9 cellular contexts compared by ENCODE assay signal in genomic region chr22:23248583-23248982, GRCh38.
DNase-seq lines count a peak whose midpoint lies in the region; ATAC-seq, FAIRE-seq and TF ChIP-seq lines count a peak whose summit lies in the region.
"Had no signal": no experiment of that assay in that cellular context is flagged by ENCODE, and none has a peak within 500 bp of the region (broad histone marks: within the 10 kb centered on the region; RNA-seq: fewer than 3 reads in every experiment).

No MANE protein-coding gene starts in this region.

- no peak overlapping the region for H2BK120ac ChIP-seq in IMR-90 (ENCODE audit: low read depth, low read length)

- H3K14ac ChIP-seq in IMR-90 (replicated peaks; ENCODE audit: low read depth, low read length) = no peak overlapping the region

- H3K9me1 ChIP-seq in IMR-90 (ENCODE audit: insufficient read depth, low read length) = peaks cover 33% of the 10 kb centered on the region

- H3K36me3 ChIP-seq in CD8-positive, alpha-beta memory T cell (ENCODE audit: insufficient read depth, low read length) = no peaks in the 10 kb centered on the region
- H3K36me3 ChIP-seq in IMR-90 (ENCODE audit: control insufficient read depth, insufficient read depth, low read length) (peaks cover under 1% of the 10 kb centered on the region; the same call in 1 of the 2 replicates), astrocyte (ENCODE audit: insufficient read depth, low read length) (no peaks in the 10 kb centered on the region), lung (ENCODE audit: control insufficient read depth in 2 of 2, insufficient read depth in 2 of 2, low read length in 2 of 2) (no peaks in the 10 kb centered on the region), adrenal gland (replicated peaks in 1 of 2) (no peaks in the 10 kb centered on the region)
- no peaks in the 10 kb centered on the region for H3K36me3 ChIP-seq in CD8-positive, alpha-beta T cell (ENCODE audit: insufficient read depth, low read length)

- POLR2A ChIA-PET in CD8-positive, alpha-beta memory T cell (lab: Charles Lee) = interaction anchor here (0.6 kb wide), 1 partner anchor 42 kb away, joined by 3 read pairs; no protein-coding TSS in a partner anchor
- POLR2A ChIA-PET in IMR-90 (lab: Charles Lee; ENCODE audit: unreplicated experiment) = no interaction called here
- POLR2A ChIA-PET in CD8-positive, alpha-beta T cell (lab: Charles Lee) = interaction anchor here (0.5 kb wide), 1 partner anchor 49 kb away, joined by 3 read pairs; no protein-coding TSS in a partner anchor

- no peak overlapping the region for H2BK15ac ChIP-seq in IMR-90 (ENCODE audit: low read depth, low read length)

- H3K27me3 Mint-ChIP-seq in CD8-positive, alpha-beta memory T cell = no peaks in the 10 kb centered on the region
- H3K27me3 Mint-ChIP-seq in astrocyte (ENCODE audit: low read depth, unreplicated experiment) = no peaks in the 10 kb centered on the region
- H3K27me3 Mint-ChIP-seq in CD8-positive, alpha-beta T cell (ENCODE audit: low read depth) = no peaks in the 10 kb centered on the region
- H3K27me3 Mint-ChIP-seq: dendritic cell treated with granulocyte-macrophage colony-stimulating factor and Interleukin-4, amounts not matched to agents 40 ng/mL and 50 ng/mL, for 4 days had no signal

- H3K4me1 ChIP-seq in CD8-positive, alpha-beta memory T cell (ENCODE audit: insufficient read depth, low read length) = peaks cover 64% of the 10 kb centered on the region
- H3K4me1 ChIP-seq in IMR-90 (ENCODE audit: control insufficient read depth, insufficient read depth, low read length) (peaks cover 14% of the 10 kb centered on the region), astrocyte (ENCODE audit: insufficient read depth, low read length) (peaks cover 23% of the 10 kb centered on the region), lung (ENCODE audit: control insufficient read depth in 2 of 2, insufficient read depth in 2 of 2, low read length in 2 of 2) (peaks cover 0 to 28% of the 10 kb centered on the region in 2 donors), adrenal gland (replicated peaks in 1 of 2) (peaks cover 26 to 45% of the 10 kb centered on the region in 2 donors)
- H3K4me1 ChIP-seq in CD8-positive, alpha-beta T cell (ENCODE audit: insufficient read depth, low read length) = peaks cover 70% of the 10 kb centered on the region

- no peak overlapping the region for H4K91ac ChIP-seq in IMR-90 (ENCODE audit: insufficient read depth, low read depth, low read length)

- H2BK5ac ChIP-seq in IMR-90 (ENCODE audit: low read depth, low read length, poor library complexity, severe bottlenecking) = no peak overlapping the region

- ATAC-seq in IMR-90 (ENCODE audit: low read depth) (peak; percentile 87), lung (ENCODE audit: insufficient read depth, low FRiP score) (peak; percentile 35), HG02642 (IDR thresholded peaks at IDR 0.05; ENCODE audit: poor library complexity, unreplicated experiment) (no peak)
- ATAC-seq in CD8-positive, alpha-beta T cell = no peak

- H3K9ac ChIP-seq in IMR-90 (ENCODE audit: low read depth, low read length) (no peak overlapping the region), astrocyte (ENCODE audit: low read length) (no peak overlapping the region)

- TF ChIP-seq POLR2A in IMR-90 (IDR thresholded peaks at IDR 0.05; ENCODE audit: low read depth, low read length) (no peak), adrenal gland (IDR thresholded peaks at IDR 0.05) (no peak)

- H3K36me3 Mint-ChIP-seq in CD8-positive, alpha-beta memory T cell = peaks cover 0 to 12% (median 0%) of the 10 kb centered on the region in 3 donors
- H3K36me3 Mint-ChIP-seq in astrocyte (ENCODE audit: low read depth, unreplicated experiment) = peaks cover 5% of the 10 kb centered on the region
- peaks cover 4% of the 10 kb centered on the region for H3K36me3 Mint-ChIP-seq in CD8-positive, alpha-beta T cell

- H4K8ac ChIP-seq in IMR-90 (ENCODE audit: low read depth in 2 of 2, low read length in 2 of 2) = no peak overlapping the region

- no peak overlapping the region for H3K23ac ChIP-seq in IMR-90 (ENCODE audit: low read depth, low read length)

- no peak overlapping the region for H2BK20ac ChIP-seq in IMR-90 (ENCODE audit: low read depth, low read length)

- H2AK9ac ChIP-seq in IMR-90 (replicated peaks; ENCODE audit: low read depth, low read length, poor library complexity) = peak overlapping the region; percentile 76

- H3K18ac ChIP-seq in IMR-90 (ENCODE audit: low read depth, low read length) = no peak overlapping the region

- H3K4me3 ChIP-seq in CD8-positive, alpha-beta memory T cell (ENCODE audit: low read length) = no peak overlapping the region
- H3K4me3 ChIP-seq in IMR-90 (ENCODE audit: insufficient read depth, low read depth, low read length) (no peak overlapping the region), astrocyte (ENCODE audit: insufficient read depth, low read depth, low read length) (no peak overlapping the region), lung (no peak overlapping the region), adrenal gland (no peak overlapping the region)
- H3K4me3 ChIP-seq in CD8-positive, alpha-beta T cell (ENCODE audit: low read depth, low read length) = no peak overlapping the region

- H3K4me2 ChIP-seq in IMR-90 (ENCODE audit: low read depth, low read length) = no peak overlapping the region
- no peak overlapping the region for H3K4me2 ChIP-seq in astrocyte (ENCODE audit: low read length)

- no peak for FAIRE-seq in astrocyte (lab: Jason Lieb, UNC)

- peak overlapping the region in 3 of 7 donors; percentile 25 to 54 (median 32) for H3K4me3 Mint-ChIP-seq in CD8-positive, alpha-beta memory T cell
- no peak overlapping the region for H3K4me3 Mint-ChIP-seq in astrocyte (ENCODE audit: unreplicated experiment)
- H3K4me3 Mint-ChIP-seq in CD8-positive, alpha-beta T cell = no peak overlapping the region
- H3K4me3 Mint-ChIP-seq: dendritic cell treated with granulocyte-macrophage colony-stimulating factor and Interleukin-4, amounts not matched to agents 40 ng/mL and 50 ng/mL, for 4 days had no signal

- intact Hi-C loops in IMR-90 (cut with micrococcal nuclease) = no loop called here
- intact Hi-C loops in CD8-positive, alpha-beta T cell (cut with DNase I, micrococcal nuclease) = no loop called here
- intact Hi-C loops in adrenal gland (cut with DNase I) = no loop called here

- dilution Hi-C loops in IMR-90 (cut with HindIII; ENCODE audit: low sequenced_read_pairs, unreplicated experiment) = no loop called here

- 80% methylated on average over 1 of the region's 2 CpGs; no CpG with 5 or more reads in 1 of the 2 experiments for WGBS in IMR-90 (ENCODE audit: extremely low coverage in 2 of 2, insufficient read length in 1 of 2), 2 experiments
- 57 to 73% methylated on average over 2 of the region's 2 CpGs for WGBS in lung, 2 donors
- WGBS in adrenal gland, 4 donors = 76 to 100% (median 88%) methylated on average over 2 of the region's 2 CpGs

- H3K27me3 ChIP-seq in CD8-positive, alpha-beta memory T cell (ENCODE audit: insufficient read depth, low read length, poor library complexity, severe bottlenecking) = no peaks in the 10 kb centered on the region
- H3K27me3 ChIP-seq in IMR-90 (ENCODE audit: control insufficient read depth, insufficient read depth, low read length) (no peaks in the 10 kb centered on the region), astrocyte (ENCODE audit: insufficient read depth, low read length) (no peaks in the 10 kb centered on the region), lung (ENCODE audit: control insufficient read depth, insufficient read depth) (no peaks in the 10 kb centered on the region), adrenal gland (no peaks in the 10 kb centered on the region)
- H3K27me3 ChIP-seq in CD8-positive, alpha-beta T cell (ENCODE audit: insufficient read depth, low read length) = no peaks in the 10 kb centered on the region

- H3K9me3 Mint-ChIP-seq in CD8-positive, alpha-beta memory T cell = no peaks in the 10 kb centered on the region
- no peaks in the 10 kb centered on the region for H3K9me3 Mint-ChIP-seq in astrocyte (ENCODE audit: unreplicated experiment)
- no peaks in the 10 kb centered on the region for H3K9me3 Mint-ChIP-seq in CD8-positive, alpha-beta T cell
- H3K9me3 Mint-ChIP-seq: dendritic cell treated with granulocyte-macrophage colony-stimulating factor and Interleukin-4, amounts not matched to agents 40 ng/mL and 50 ng/mL, for 4 days had no signal

- BruUV-seq in IMR-90 (replicated peaks; lab: Mats Ljungman, UMichigan) = no TSS peak

- peaks cover 48 to 74% (median 52%) of the 10 kb centered on the region in 3 donors for H3K4me1 Mint-ChIP-seq in CD8-positive, alpha-beta memory T cell
- peaks cover 31% of the 10 kb centered on the region for H3K4me1 Mint-ChIP-seq in astrocyte (ENCODE audit: low read depth, unreplicated experiment)
- H3K4me1 Mint-ChIP-seq in CD8-positive, alpha-beta T cell (ENCODE audit: low read depth) = peaks cover 58% of the 10 kb centered on the region

- H4K20me1 ChIP-seq in IMR-90 (ENCODE audit: insufficient read depth, low read length) (peaks cover 46% of the 10 kb centered on the region), astrocyte (ENCODE audit: insufficient read depth, low read length) (peaks cover 94% of the 10 kb centered on the region)

- peak overlapping the region; percentile 28; the same call in 1 of the 2 replicates for H3K4ac ChIP-seq in IMR-90 (ENCODE audit: low read depth, low read length)

- peak overlapping the region in 6 of 8 donors; percentile 38 to 85 (median 50) for H3K27ac Mint-ChIP-seq in CD8-positive, alpha-beta memory T cell
- no peak overlapping the region for H3K27ac Mint-ChIP-seq in astrocyte (ENCODE audit: unreplicated experiment)
- H3K27ac Mint-ChIP-seq in CD8-positive, alpha-beta T cell = no peak overlapping the region
- H3K27ac Mint-ChIP-seq: dendritic cell treated with granulocyte-macrophage colony-stimulating factor and Interleukin-4, amounts not matched to agents 40 ng/mL and 50 ng/mL, for 4 days had no signal

- TF ChIP-seq CTCF in IMR-90 (conservative IDR thresholded peaks at IDR 0.05; ENCODE audit: low read depth, low read length) (no peak), astrocyte (IDR thresholded peaks at IDR 0.05; ENCODE audit: insufficient read depth, low read depth, low read length) (no peak), lung (IDR thresholded peaks at IDR 0.05; ENCODE audit: control extremely low read depth, extremely low read depth) (no peak), adrenal gland (IDR thresholded peaks at IDR 0.05) (no peak)
- no peak for TF ChIP-seq CTCF in CD8-positive, alpha-beta T cell (IDR thresholded peaks at IDR 0.05)

- in situ Hi-C loops in IMR-90 (cut with MboI; ENCODE audit: low sequenced_read_pairs) = no loop called here

- H3K56ac ChIP-seq in IMR-90 (ENCODE audit: extremely low read depth, insufficient read depth, low read length) = no peak overlapping the region

- no peak overlapping the region for H2AK5ac ChIP-seq in IMR-90 (ENCODE audit: low read depth, low read length)

- no peak for DNase-seq in CD8-positive, alpha-beta memory T cell
- DNase-seq in IMR-90 = peak; percentile 63
- DNase-seq in astrocyte (ENCODE audit: low read depth) = peak; percentile 44
- DNase-seq in lung (ENCODE audit: low spot score) = peak; percentile 62
- no peak for DNase-seq in NK-92 treated with Interleukin-12 subunit alpha and Interleukin-12 subunit beta, amount 100 ng/mL, for 24 hours (lab: John Stamatoyannopoulos, UW)
- DNase-seq in CD8-positive, alpha-beta T cell = no peak
- DNase-seq in adrenal gland = no peak

- TF ChIP-seq RAD21 in IMR-90 (IDR thresholded peaks at IDR 0.05; ENCODE audit: low read length) = no peak

- H2AFZ ChIP-seq in IMR-90 (replicated peaks; ENCODE audit: low read length, poor library complexity) (peak overlapping the region; percentile 8), astrocyte (ENCODE audit: low read depth, low read length) (no peak overlapping the region)

- peaks cover 62% of the 10 kb centered on the region for H3K79me2 ChIP-seq in astrocyte (ENCODE audit: insufficient read depth, low read length)

- H3K9me3 ChIP-seq in CD8-positive, alpha-beta memory T cell (ENCODE audit: low read length) = no peaks in the 10 kb centered on the region
- H3K9me3 ChIP-seq in IMR-90 (ENCODE audit: control insufficient read depth, insufficient read depth, low read length) (no peaks in the 10 kb centered on the region), astrocyte (ENCODE audit: insufficient read depth, low read depth, low read length) (no peaks in the 10 kb centered on the region), lung (ENCODE audit: control insufficient read depth in 2 of 2, insufficient read depth in 1 of 2, low read length in 1 of 2) (no peaks in the 10 kb centered on the region), adrenal gland (replicated peaks in 1 of 3) (no peaks in the 10 kb centered on the region)
- H3K9me3 ChIP-seq in CD8-positive, alpha-beta T cell (ENCODE audit: low read length) = no peaks in the 10 kb centered on the region

- H4K5ac ChIP-seq in IMR-90 (ENCODE audit: low read depth, low read length) = no peak overlapping the region

- peaks cover 30 to 85% of the 10 kb centered on the region in 2 experiments for H3K79me1 ChIP-seq in IMR-90 (ENCODE audit: low read depth in 1 of 2, low read length in 2 of 2)

- CTCF ChIA-PET in CD8-positive, alpha-beta memory T cell (lab: Charles Lee) = no interaction called here
- CTCF ChIA-PET in IMR-90 (lab: Yijun Ruan, JAX) = no interaction called here
- CTCF ChIA-PET in CD8-positive, alpha-beta T cell (lab: Charles Lee) = no interaction called here

- peak overlapping the region; percentile 13 for H3K27ac ChIP-seq in CD8-positive, alpha-beta memory T cell (ENCODE audit: low read depth, low read length)
- H3K27ac ChIP-seq in IMR-90 (ENCODE audit: insufficient read depth, low read length) = no peak overlapping the region
- H3K27ac ChIP-seq in astrocyte (ENCODE audit: low read depth, low read length) = no peak overlapping the region
- H3K27ac ChIP-seq in lung (ENCODE audit: low read depth in 1 of 2, low read length in 1 of 2) = peak overlapping the region in 1 of 2 donors; percentile 46
- no peak overlapping the region for H3K27ac ChIP-seq in CD8-positive, alpha-beta T cell (ENCODE audit: low read depth, low read length)
- no peak overlapping the region for H3K27ac ChIP-seq in adrenal gland

Comparison
In these comparisons a context has a peak if more than half of its experiments do, and no peak if none do; other contexts are left out.
1. DNase-seq: peak in IMR-90 (single experiment), astrocyte (single experiment) and lung (single experiment); none in CD8-positive, alpha-beta memory T cell (0 of 5), NK-92 treated with Interleukin-12 subunit alpha and Interleukin-12 subunit beta, amount 100 ng/mL, for 24 hours (single experiment), CD8-positive, alpha-beta T cell (0 of 7) and adrenal gland (0 of 7).
2. H3K27ac Mint-ChIP-seq: peak in CD8-positive, alpha-beta memory T cell (6 of 8); none in astrocyte (single experiment) and CD8-positive, alpha-beta T cell (single experiment).
3. ATAC-seq: peak in IMR-90 (single experiment) and lung (single experiment); none in HG02642 (single experiment) and CD8-positive, alpha-beta T cell (single experiment).